Comparison of ENCODE assay signal across 8 cellular contexts in genomic region chr3:20043398-20043797, GRCh38. TPM values are rescaled to one million over a fixed set of nuclear protein-coding genes. Genes with fewer than 3 reads are reported as not detected.
A peak's percentile ranks its signal among the peaks of the same experiment; 100 is the strongest.
DNase-seq lines count a peak whose midpoint lies in the region; ATAC-seq, FAIRE-seq and TF ChIP-seq lines count a peak whose summit lies in the region.

No MANE protein-coding gene starts in this region.

- no peak for ATAC-seq in HG03457 (IDR thresholded peaks at IDR 0.05; ENCODE audit: unreplicated experiment)

- FAIRE-seq in D721Med (lab: Jason Lieb, UNC) = no peak

- no peak for TF ChIP-seq CTCF in D721Med (IDR thresholded peaks at IDR 0.05; ENCODE audit: insufficient read depth, missing control alignments)

- peak overlapping the region; percentile 65 for H3K27ac ChIP-seq in layer of hippocampus (ENCODE audit: low read depth, low read length)

- no peaks in the 10 kb centered on the region for H3K27me3 ChIP-seq in layer of hippocampus (ENCODE audit: control insufficient read depth, insufficient read depth, low read length)

- peak; percentile 53 for DNase-seq in Daoy (ENCODE audit: low read depth)
- DNase-seq in H4 (ENCODE audit: low spot score) = peak; percentile 13
- peak; percentile 74 for DNase-seq in RPMI7951 (ENCODE audit: low read depth)
- DNase-seq in amniotic epithelial cell (ENCODE audit: low read depth) = peak; percentile 52
- peak; percentile 11 to 24 for DNase-seq in stimulated activated CD8-positive, alpha-beta memory T cell treated with anti-CD3 and anti-CD28 coated beads, Interleukin-15, amount 100 ng/mL, for 4 hours (ENCODE audit: low read depth in 2 of 2)
- DNase-seq in D721Med (ENCODE audit: insufficient read length, low spot score) = no peak

RNA-seq across cellular contexts. Expression of gene KAT2B, which starts 3.2 kb away (rescaled TPM):
- 1.6 and 7.5 TPM in 2 replicates for total RNA-seq in Daoy (2014; rRNA removed; shearing (Covaris generic))
- total RNA-seq in H4 (2014; rRNA removed; shearing (Covaris generic)) = 1.3 and 2.2 TPM in 2 replicates
- total RNA-seq in RPMI7951 (2014; rRNA removed; shearing (Covaris generic)) = 11.3 and 13.1 TPM in 2 replicates

RNA-seq across cellular contexts. Expression of gene PP2D1, which starts 31.3 kb away (rescaled TPM):
- not detected in 2 replicates for total RNA-seq in Daoy (2014; rRNA removed; shearing (Covaris generic))
- total RNA-seq in H4 (2014; rRNA removed; shearing (Covaris generic)) = not detected in 2 replicates
- not detected in 2 replicates for total RNA-seq in RPMI7951 (2014; rRNA removed; shearing (Covaris generic))
